17 cellular contexts compared by ENCODE assay signal in the genomic region with DNA sequence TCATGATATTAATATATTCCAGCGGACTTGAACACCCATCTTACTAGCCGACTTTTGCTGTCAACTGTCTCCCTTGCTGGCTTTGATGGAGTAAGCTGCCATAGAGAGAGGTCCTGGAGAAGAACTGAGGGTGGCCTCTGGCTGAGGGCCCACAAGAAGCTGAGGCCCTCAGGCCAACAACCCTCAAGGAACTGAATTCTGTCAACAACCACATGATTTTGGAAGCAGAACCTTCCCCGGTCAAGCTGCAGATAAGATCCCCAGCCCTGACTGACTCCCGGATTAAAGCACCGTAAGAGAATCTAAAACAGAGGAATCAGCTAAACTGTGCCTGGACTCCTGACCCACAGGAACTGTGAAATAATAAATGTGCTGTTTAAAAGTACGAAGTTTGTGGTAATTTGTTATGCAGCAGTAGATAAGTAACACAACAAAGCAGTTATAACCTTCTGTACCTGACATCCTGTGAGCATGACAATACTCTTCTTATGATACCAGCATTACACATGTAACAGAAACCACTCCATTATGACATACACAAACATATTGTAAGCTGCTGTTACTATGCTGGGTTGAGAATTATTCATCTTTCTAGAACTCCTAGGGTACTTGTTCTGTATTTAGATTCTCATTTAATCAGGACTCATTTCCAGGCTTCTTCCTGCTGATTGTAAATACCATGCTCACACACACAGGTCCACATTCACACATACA.
"Had no signal": no experiment of that assay in that cellular context is flagged by ENCODE, and none has a peak within 500 bp of the region (broad histone marks: within the 10 kb centered on the region; RNA-seq: fewer than 3 reads in every experiment).

No MANE protein-coding gene starts in this region.

- ATAC-seq: activated CD8-positive, alpha-beta memory T cell treated with anti-CD3 and anti-CD28 coated beads, Interleukin-2, amount 10 ng/mL, durations not matched to agents 7 days and 5 days; activated T-cell treated with anti-CD3 and anti-CD28 coated beads, Interleukin-2, amount 50 U/mL, for 4 hours; right cardiac atrium; T-cell; WTC11 had no signal

- FAIRE-seq: endothelial cell of umbilical vein, frontal cortex, kidney had no signal

- H3K4me3 ChIP-seq: coronary artery, left ventricle myocardium inferior, SK-N-MC, smooth muscle cell, transverse colon had no signal

- H3K27ac Mint-ChIP-seq: activated CD8-positive, alpha-beta memory T cell treated with anti-CD3 and anti-CD28 coated beads, Interleukin-2, amount 10 ng/mL, durations not matched to agents 7 days and 5 days; T-cell; WTC11 had no signal

- H3K36me3 ChIP-seq: left ventricle myocardium inferior, transverse colon had no signal

- H3K4me3 Mint-ChIP-seq: activated CD8-positive, alpha-beta memory T cell treated with anti-CD3 and anti-CD28 coated beads, Interleukin-2, amount 10 ng/mL, durations not matched to agents 7 days and 5 days; activated T-cell treated with anti-CD3 and anti-CD28 coated beads, Interleukin-2, amount 50 U/mL, for 4 hours; T-cell; WTC11 had no signal

- H3K9me3 ChIP-seq: left ventricle myocardium inferior, transverse colon had no signal

- DNase-seq: activated CD8-positive, alpha-beta memory T cell treated with anti-CD3 and anti-CD28 coated beads, Interleukin-2, amount 10 ng/mL, durations not matched to agents 7 days and 5 days; activated naive CD4-positive, alpha-beta T cell; activated T-cell treated with anti-CD3 and anti-CD28 coated beads, Interleukin-2, amount 50 U/mL, for 4 hours; central memory CD4-positive, alpha-beta T cell; effector CD4-positive, alpha-beta T cell; kidney; left ventricle myocardium inferior; right cardiac atrium; substantia nigra; T-cell; transverse colon had no signal

- H3K4me2 ChIP-seq: smooth muscle cell had no signal

- H3K36me3 Mint-ChIP-seq: activated CD8-positive, alpha-beta memory T cell treated with anti-CD3 and anti-CD28 coated beads, Interleukin-2, amount 10 ng/mL, durations not matched to agents 7 days and 5 days; T-cell; WTC11 had no signal

- H3K27ac ChIP-seq: coronary artery, left ventricle myocardium inferior, SK-N-MC, transverse colon had no signal

- H3K9me3 Mint-ChIP-seq: activated T-cell treated with anti-CD3 and anti-CD28 coated beads, Interleukin-2, amount 50 U/mL, for 4 hours; T-cell; WTC11 had no signal
